In the genomic region with DNA sequence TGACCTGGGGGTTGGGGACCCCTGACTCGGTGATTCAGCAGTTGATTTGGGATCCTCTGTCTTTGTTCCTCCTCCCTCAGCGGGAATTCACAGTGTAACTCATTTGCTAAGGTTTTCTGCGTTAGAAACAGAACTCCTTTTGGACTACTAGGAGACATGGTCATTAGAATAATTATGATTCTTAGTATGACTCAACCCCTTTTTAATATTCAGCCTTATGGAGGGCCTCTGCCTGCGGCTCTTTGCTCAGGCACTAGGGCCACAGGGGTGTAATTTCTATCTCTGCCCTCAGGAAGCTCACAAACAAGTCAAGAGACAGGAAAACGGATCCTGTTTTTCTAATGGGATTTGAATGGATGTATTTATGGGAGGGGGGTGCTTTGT, we compare ENCODE assay signal across 8 cellular contexts.
DNase-seq lines count a peak whose midpoint lies in the region; ATAC-seq and TF ChIP-seq lines count a peak whose summit lies in the region.

No MANE protein-coding gene starts in this region.

- DNase-seq in Jurkat, Clone E6-1 (ENCODE audit: low read depth, low spot score), result no peak
- DNase-seq in breast epithelium (ENCODE audit: low spot score in 2 of 2) (no peak), natural killer cell (no peak), NCI-H345 (lab: John Stamatoyannopoulos, UW) (no peak), Kasumi-1 (lab: John Stamatoyannopoulos, UW) (no peak), kidney glomerular epithelial cell (lab: John Stamatoyannopoulos, UW) (no peak), NCI-H187 (lab: John Stamatoyannopoulos, UW) (no peak)

- H3K27ac ChIP-seq in ACC112 (ENCODE audit: low read depth, low read length) (peak overlapping the region; percentile 100), breast epithelium (peak overlapping the region; percentile 78 to 88)

- TF ChIP-seq CTCF in breast epithelium (IDR thresholded peaks at IDR 0.05) (no peak), natural killer cell (IDR thresholded peaks at IDR 0.05) (no peak)

- no peaks in the 10 kb centered on the region for H3K36me3 Mint-ChIP-seq in natural killer cell

- intact Hi-C loops in breast epithelium (cut with DNase I; ENCODE audit: low total_unique reads), result no loop called here
- intact Hi-C loops in natural killer cell (cut with micrococcal nuclease), result no loop called here

- H3K4me1 ChIP-seq in ACC112 (ENCODE audit: control insufficient read depth, insufficient read depth, low read length, unreplicated experiment) (peaks cover 95% of the 10 kb centered on the region), breast epithelium (peaks cover 15 to 32% of the 10 kb centered on the region in 2 donors)

- ATAC-seq in natural killer cell, result no peak

- H3K36me3 ChIP-seq in ACC112 (ENCODE audit: insufficient read depth, low read length) (no peaks in the 10 kb centered on the region), breast epithelium (no peaks in the 10 kb centered on the region)

- H3K9me3 ChIP-seq in breast epithelium, result no peaks in the 10 kb centered on the region

- peaks cover 86% of the 10 kb centered on the region for H3K79me2 ChIP-seq in ACC112 (ENCODE audit: control insufficient read depth, insufficient read depth, low read length, unreplicated experiment)

- peak overlapping the region; percentile 79 for H3K4me3 Mint-ChIP-seq in natural killer cell

- H2AFZ ChIP-seq in ACC112 (ENCODE audit: low read length, unreplicated experiment), result no peak overlapping the region

- peaks cover 86 to 98% of the 10 kb centered on the region in 2 donors for H3K4me1 Mint-ChIP-seq in natural killer cell

- H3K27me3 ChIP-seq in ACC112 (ENCODE audit: insufficient read depth, low read length), result no peaks in the 10 kb centered on the region
- H3K27me3 ChIP-seq in breast epithelium, result no peaks in the 10 kb centered on the region

- H3K9me3 Mint-ChIP-seq in natural killer cell, result no peaks in the 10 kb centered on the region

- TF ChIP-seq POLR2A in breast epithelium (IDR thresholded peaks at IDR 0.05), result no peak

- H3K27me3 Mint-ChIP-seq in natural killer cell (ENCODE audit: low read depth in 2 of 2), result no peaks in the 10 kb centered on the region

- H3K27ac Mint-ChIP-seq in natural killer cell, result peak overlapping the region; percentile 97 to 98

- H3K4me3 ChIP-seq in ACC112 (ENCODE audit: low read depth, low read length) (peak overlapping the region; percentile 68; the same call in 1 of the 2 replicates), breast epithelium (no peak overlapping the region)
- peak overlapping the region; percentile 46 for H3K4me3 ChIP-seq in Jurkat, Clone E6-1 (ENCODE audit: low read length)

Comparison
In these comparisons a context has a peak if more than half of its experiments do, and no peak if none do; other contexts are left out.
1. H3K4me3 ChIP-seq: peak in ACC112 (single experiment) and Jurkat, Clone E6-1 (single experiment); none in breast epithelium (0 of 3).